9 cellular contexts compared by ENCODE assay signal in genomic region chr22:23237841-23238240, GRCh38. TPM values are rescaled to one million over a fixed set of nuclear protein-coding genes. Genes with fewer than 3 reads are reported as not detected.
A peak's percentile ranks its signal among the peaks of the same experiment; 100 is the strongest.
DNase-seq lines count a peak whose midpoint lies in the region; ATAC-seq and TF ChIP-seq lines count a peak whose summit lies in the region.
"Had no signal": no experiment of that assay in that cellular context is flagged by ENCODE, and none has a peak within 500 bp of the region (broad histone marks: within the 10 kb centered on the region; RNA-seq: fewer than 3 reads in every experiment).

No MANE protein-coding gene starts in this region.

- no peaks in the 10 kb centered on the region for H3K27me3 Mint-ChIP-seq in activated CD4-positive, alpha-beta T cell treated with anti-CD3 and anti-CD28 coated beads for 36 hours

- peaks cover 87% of the 10 kb centered on the region for H3K4me1 Mint-ChIP-seq in activated CD4-positive, alpha-beta T cell treated with anti-CD3 and anti-CD28 coated beads for 36 hours

- peak; percentile 43 for ATAC-seq in activated CD4-positive, alpha-beta T cell treated with anti-CD3 and anti-CD28 coated beads for 36 hours
- no peak for ATAC-seq in stimulated activated naive CD8-positive, alpha-beta T cell treated with anti-CD3 and anti-CD28 coated beads, Interleukin-15, Interleukin-2, amounts not matched to agents 100 U/mL and 50 U/mL, for 24 hours
- no peak for ATAC-seq in HG03039 (IDR thresholded peaks at IDR 0.05; ENCODE audit: unreplicated experiment)

- no peaks in the 10 kb centered on the region for H3K9me3 ChIP-seq in esophagus squamous epithelium

- H3K9me3 Mint-ChIP-seq in activated CD4-positive, alpha-beta T cell treated with anti-CD3 and anti-CD28 coated beads for 36 hours (ENCODE audit: low read depth) = peaks cover 3% of the 10 kb centered on the region

- no peak for TF ChIP-seq POLR2A in esophagus squamous epithelium (IDR thresholded peaks at IDR 0.05)

- intact Hi-C loops in activated CD4-positive, alpha-beta T cell treated with anti-CD3 and anti-CD28 coated beads for 36 hours (cut with DNase I, micrococcal nuclease) = no loop called here
- intact Hi-C loops in head of caudate nucleus (cut with DNase I) = no loop called here
- intact Hi-C loops in esophagus squamous epithelium (cut with DNase I) = no loop called here

- H3K4me3 ChIP-seq in esophagus squamous epithelium = no peak overlapping the region

- CTCF ChIA-PET in activated CD4-positive, alpha-beta T cell treated with anti-CD3 and anti-CD28 coated beads for 36 hours (lab: Charles Lee) = interaction anchor here (1.1 to 1.8 kb wide), 3 partner anchors 21 to 59 kb away, joined by 4 to 10 read pairs (median 5); no protein-coding TSS in a partner anchor

- peak; percentile 79 for DNase-seq in activated CD4-positive, alpha-beta T cell treated with anti-CD3 and anti-CD28 coated beads for 36 hours
- DNase-seq in activated CD4-positive, alpha-beta T cell treated with anti-CD3 and anti-CD28 coated beads for 1 hour = no peak
- DNase-seq in activated T-cell treated with anti-CD3 and anti-CD28 coated beads for 48 hours (ENCODE audit: low read depth) = peak; percentile 31
- peak in 38 of 42 donors; percentile 28 to 87 (median 64) for DNase-seq in head of caudate nucleus
- DNase-seq in stimulated activated naive CD8-positive, alpha-beta T cell treated with anti-CD3 and anti-CD28 coated beads, Interleukin-15, Interleukin-2, amounts not matched to agents 100 U/mL and 50 U/mL, for 24 hours = peak; percentile 54
- no peak for DNase-seq in esophagus squamous epithelium (lab: John Stamatoyannopoulos, UW)
- no peak for DNase-seq in globus pallidus (ENCODE audit: low spot score)

- H3K27ac ChIP-seq in esophagus squamous epithelium = peak overlapping the region in 2 of 4 donors; percentile 11
- H3K27ac ChIP-seq: VCaP had no signal

- H3K27me3 ChIP-seq in esophagus squamous epithelium = no peaks in the 10 kb centered on the region

- WGBS in esophagus squamous epithelium, 2 donors = 81 to 91% methylated on average over 8 to 9 of the region's 10 CpGs

- POLR2A ChIA-PET in activated CD4-positive, alpha-beta T cell treated with anti-CD3 and anti-CD28 coated beads for 36 hours (lab: Charles Lee) = interaction anchor here (0.7 to 1.3 kb wide), 2 partner anchors 18 to 1317 kb away, joined by 3 read pairs; no protein-coding TSS in a partner anchor

- peak overlapping the region; percentile 47 for H3K4me3 Mint-ChIP-seq in activated CD4-positive, alpha-beta T cell treated with anti-CD3 and anti-CD28 coated beads for 36 hours

- TF ChIP-seq CTCF in esophagus squamous epithelium (IDR thresholded peaks at IDR 0.05) = no peak

- peaks cover 4 to 71% (median 29%) of the 10 kb centered on the region in 3 donors for H3K4me1 ChIP-seq in esophagus squamous epithelium

- H3K36me3 Mint-ChIP-seq in activated CD4-positive, alpha-beta T cell treated with anti-CD3 and anti-CD28 coated beads for 36 hours (ENCODE audit: low read depth) = peaks cover 23% of the 10 kb centered on the region

- H3K27ac Mint-ChIP-seq in activated CD4-positive, alpha-beta T cell treated with anti-CD3 and anti-CD28 coated beads for 36 hours = peak overlapping the region; percentile 86

- H3K36me3 ChIP-seq in esophagus squamous epithelium = peaks cover 0 to 6% (median 0%) of the 10 kb centered on the region in 3 donors

RNA-seq across cellular contexts. Expression of gene BCR, which starts 57.5 kb away (rescaled TPM):
- 10 to 100 TPM; 45.5 to 58.0 TPM for total RNA-seq in activated CD4-positive, alpha-beta T cell treated with anti-CD3 and anti-CD28 coated beads for 36 hours
- total RNA-seq in esophagus squamous epithelium = 10 to 100 TPM; 38.7 to 50.0 (median 47.5) TPM

Comparison
In these comparisons a context has a peak if more than half of its experiments do, and no peak if none do; other contexts are left out.
1. DNase-seq: peak in activated CD4-positive, alpha-beta T cell treated with anti-CD3 and anti-CD28 coated beads for 36 hours (single experiment), activated T-cell treated with anti-CD3 and anti-CD28 coated beads for 48 hours (single experiment), head of caudate nucleus (38 of 42) and stimulated activated naive CD8-positive, alpha-beta T cell treated with anti-CD3 and anti-CD28 coated beads, Interleukin-15, Interleukin-2, amounts not matched to agents 100 U/mL and 50 U/mL, for 24 hours (single experiment); none in activated CD4-positive, alpha-beta T cell treated with anti-CD3 and anti-CD28 coated beads for 1 hour (single experiment), esophagus squamous epithelium (single experiment) and globus pallidus (single experiment).